24 cellular contexts compared by ENCODE assay signal in the genomic region with DNA sequence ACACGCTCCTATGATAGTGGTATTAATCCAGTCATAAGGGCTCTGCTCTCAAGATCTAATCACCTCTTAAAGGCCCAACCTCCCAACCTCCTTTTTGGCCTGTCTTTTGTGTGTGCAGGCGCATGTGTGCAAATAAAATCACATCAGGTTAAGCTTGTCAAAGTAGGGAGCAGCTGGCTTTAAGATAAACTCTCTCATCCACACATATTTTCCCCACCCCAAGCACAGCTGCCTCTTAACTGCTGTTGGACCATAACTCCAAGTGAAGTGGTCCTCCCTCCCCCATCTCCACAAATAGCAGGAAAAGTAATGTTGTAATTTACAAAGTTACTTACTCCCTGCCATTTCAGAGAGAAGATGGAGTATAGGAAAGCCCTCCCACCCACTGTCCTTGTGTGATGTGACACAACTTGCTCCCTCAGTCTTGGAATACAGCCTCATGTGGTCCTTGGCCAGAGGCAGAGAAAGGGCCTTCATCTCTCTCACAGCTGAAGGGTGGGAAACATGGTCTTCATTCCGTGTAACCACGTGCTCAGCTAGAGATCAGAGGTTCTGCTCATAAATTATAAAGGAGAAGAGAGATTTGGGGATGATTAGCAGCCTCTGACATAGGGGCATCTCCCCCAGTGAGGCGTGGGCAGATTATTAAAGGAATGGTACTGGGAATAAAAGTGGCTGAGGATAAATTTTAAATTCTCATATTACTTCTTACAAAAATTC.
"Had no signal": no experiment of that assay in that cellular context is flagged by ENCODE, and none has a peak within 500 bp of the region (broad histone marks: within the 10 kb centered on the region; RNA-seq: fewer than 3 reads in every experiment).

No MANE protein-coding gene starts in this region.

- H3K27ac Mint-ChIP-seq: activated CD4-positive, alpha-beta T cell treated with anti-CD3 and anti-CD28 coated beads, Interleukin-2, amount 10 ng/mL, durations not matched to agents 7 days and 5 days; activated CD8-positive, alpha-beta T cell treated with anti-CD3 and anti-CD28 coated beads for 36 hours; activated naive CD8-positive, alpha-beta T cell treated with anti-CD3 and anti-CD28 coated beads for 36 hours; activated T-cell treated with anti-CD3 and anti-CD28 coated beads, Interleukin-2, amount 50 U/mL, for 24 hours; activated T-helper 2 cell treated with anti-CD3 and anti-CD28 coated beads, Interferon-gamma antibody, Interleukin-2, Interleukin-4, amounts not matched to agents 10 μg/mL and 5 μg/mL and 100 μg/mL, durations not matched to agents 14 hours and 24 hours and 36 hours; naive thymus-derived CD8-positive, alpha-beta T cell; neural progenitor cell; T-helper 2 cell treated with Interferon-gamma antibody and Interleukin-4, amounts not matched to agents 5 μg/mL and 100 μg/mL, for 36 hours; type B pancreatic cell had no signal

- H3K4me1 Mint-ChIP-seq: activated CD4-positive, alpha-beta T cell treated with anti-CD3 and anti-CD28 coated beads, Interleukin-2, amount 10 ng/mL, durations not matched to agents 7 days and 5 days; activated naive CD8-positive, alpha-beta T cell treated with anti-CD3 and anti-CD28 coated beads for 36 hours; immature natural killer cell; naive thymus-derived CD8-positive, alpha-beta T cell had no signal

- H3K4me3 Mint-ChIP-seq: activated CD4-positive, alpha-beta T cell treated with anti-CD3 and anti-CD28 coated beads, Interleukin-2, amount 10 ng/mL, durations not matched to agents 7 days and 5 days; activated CD8-positive, alpha-beta T cell treated with anti-CD3 and anti-CD28 coated beads for 36 hours; activated naive CD8-positive, alpha-beta T cell treated with anti-CD3 and anti-CD28 coated beads for 36 hours; activated T-cell treated with anti-CD3 and anti-CD28 coated beads, Interleukin-2, amount 50 U/mL, for 24 hours; immature natural killer cell; naive thymus-derived CD8-positive, alpha-beta T cell; neural progenitor cell; T-helper 2 cell treated with Interferon-gamma antibody and Interleukin-4, amounts not matched to agents 5 μg/mL and 100 μg/mL, for 36 hours; type B pancreatic cell had no signal

- DNase-seq: activated CD4-positive, alpha-beta T cell treated with anti-CD3 and anti-CD28 coated beads, Interleukin-2, amount 10 ng/mL, durations not matched to agents 7 days and 5 days; activated CD4-positive, CD25-positive, alpha-beta regulatory T cell treated with anti-CD3 and anti-CD28 coated beads, Interleukin-2, amount 50 U/mL, for 72 hours; activated CD8-positive, alpha-beta T cell treated with anti-CD3 and anti-CD28 coated beads for 36 hours; activated naive CD4-positive, alpha-beta T cell; activated naive CD8-positive, alpha-beta T cell treated with anti-CD3 and anti-CD28 coated beads for 36 hours; activated T-cell treated with anti-CD3 and anti-CD28 coated beads, Interleukin-2, amount 50 U/mL, for 24 hours; central memory CD4-positive, alpha-beta T cell; effector memory CD4-positive, alpha-beta T cell; foreskin melanocyte; immature natural killer cell; lower lobe of right lung; naive thymus-derived CD8-positive, alpha-beta T cell; posterior cingulate gyrus; sigmoid colon; stimulated activated CD4-positive, alpha-beta T cell treated with anti-CD3 and anti-CD28 coated beads, Interleukin-4, amount 100 ng/mL, for 1 hour; stimulated activated naive CD4-positive, alpha-beta T cell; testis; WERI-Rb-1 had no signal

- H3K27me3 Mint-ChIP-seq: activated CD4-positive, alpha-beta T cell treated with anti-CD3 and anti-CD28 coated beads, Interleukin-2, amount 10 ng/mL, durations not matched to agents 7 days and 5 days; activated CD8-positive, alpha-beta T cell treated with anti-CD3 and anti-CD28 coated beads for 36 hours; activated naive CD8-positive, alpha-beta T cell treated with anti-CD3 and anti-CD28 coated beads for 36 hours; activated T-cell treated with anti-CD3 and anti-CD28 coated beads, Interleukin-2, amount 50 U/mL, for 24 hours; type B pancreatic cell had no signal

- H3K9me3 Mint-ChIP-seq: activated CD4-positive, alpha-beta T cell treated with anti-CD3 and anti-CD28 coated beads, Interleukin-2, amount 10 ng/mL, durations not matched to agents 7 days and 5 days; activated CD8-positive, alpha-beta T cell treated with anti-CD3 and anti-CD28 coated beads for 36 hours; activated naive CD8-positive, alpha-beta T cell treated with anti-CD3 and anti-CD28 coated beads for 36 hours; activated T-cell treated with anti-CD3 and anti-CD28 coated beads, Interleukin-2, amount 50 U/mL, for 24 hours; activated T-helper 2 cell treated with anti-CD3 and anti-CD28 coated beads, Interferon-gamma antibody, Interleukin-2, Interleukin-4, amounts not matched to agents 10 μg/mL and 5 μg/mL and 100 μg/mL, durations not matched to agents 14 hours and 24 hours and 36 hours; immature natural killer cell; naive thymus-derived CD8-positive, alpha-beta T cell; neural progenitor cell; T-helper 2 cell treated with Interferon-gamma antibody and Interleukin-4, amounts not matched to agents 5 μg/mL and 100 μg/mL, for 36 hours; type B pancreatic cell had no signal

- H3K36me3 Mint-ChIP-seq: activated naive CD8-positive, alpha-beta T cell treated with anti-CD3 and anti-CD28 coated beads for 36 hours; naive thymus-derived CD8-positive, alpha-beta T cell had no signal

- ATAC-seq: activated CD8-positive, alpha-beta T cell treated with anti-CD3 and anti-CD28 coated beads for 36 hours; esophagus mucosa; left lobe of liver; lower lobe of right lung; naive thymus-derived CD8-positive, alpha-beta T cell had no signal
